Comparison of ENCODE assay signal across 14 cellular contexts in the genomic region with DNA sequence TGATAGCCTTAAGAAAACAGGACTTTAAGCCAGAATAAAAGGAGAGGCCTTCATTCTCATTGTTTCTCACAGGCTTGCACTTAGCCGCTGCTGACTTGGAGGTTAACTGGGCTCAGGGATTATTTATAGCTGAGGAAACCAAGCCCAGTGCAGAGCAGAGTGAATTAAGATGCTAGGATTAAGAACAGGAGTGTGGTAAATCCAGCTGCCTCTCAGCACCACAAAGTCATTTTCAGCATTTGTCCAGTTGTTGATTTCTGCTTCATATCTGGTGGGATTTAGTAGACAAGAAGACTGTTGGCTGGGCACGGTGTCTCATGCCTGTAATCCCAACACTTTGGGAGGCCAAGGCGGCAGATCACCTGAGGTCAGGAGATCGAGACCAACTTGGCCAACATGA. TPM values are rescaled to one million over a fixed set of nuclear protein-coding genes. Genes with fewer than 3 reads are reported as not detected.
"Had no signal": no experiment of that assay in that cellular context is flagged by ENCODE, and none has a peak within 500 bp of the region (broad histone marks: within the 10 kb centered on the region; RNA-seq: fewer than 3 reads in every experiment).

No MANE protein-coding gene starts in this region.

- H3K4me1 ChIP-seq: colonic mucosa, pancreas, thyroid gland, vagina had no signal

- H3K27ac Mint-ChIP-seq: activated B cell treated with CpG ODN at 0.5 μM for 24 hours; activated CD4-positive, alpha-beta T cell treated with anti-CD3 and anti-CD28 coated beads, Interleukin-2, amount 10 ng/mL, durations not matched to agents 24 days and 14 days; stimulated activated memory B cell treated with anti-CD40 and anti-IgM and Interleukin-4, amounts not matched to agents 10 μg/mL and 1 μg/mL and 100 μg/mL, for 72 hours; T-helper 2 cell treated with Interferon-gamma antibody and Interleukin-4, amounts not matched to agents 5 μg/mL and 100 μg/mL, for 36 hours had no signal

- H3K9me3 Mint-ChIP-seq: activated B cell treated with CpG ODN at 0.5 μM for 24 hours; activated CD4-positive, alpha-beta T cell treated with anti-CD3 and anti-CD28 coated beads, Interleukin-2, amount 10 ng/mL, durations not matched to agents 24 days and 14 days; neural crest cell; stimulated activated memory B cell treated with anti-CD40 and anti-IgM and Interleukin-4, amounts not matched to agents 10 μg/mL and 1 μg/mL and 100 μg/mL, for 72 hours; T-helper 2 cell treated with Interferon-gamma antibody and Interleukin-4, amounts not matched to agents 5 μg/mL and 100 μg/mL, for 36 hours had no signal

- H3K27me3 ChIP-seq: colonic mucosa, thyroid gland, vagina had no signal

- DNase-seq: activated B cell treated with CpG ODN at 0.5 μM for 24 hours; activated naive CD4-positive, alpha-beta T cell; activated T-cell treated with anti-CD3 and anti-CD28 coated beads for 4 hours; colonic mucosa; mesenchymal stem cell; pancreas; thyroid gland had no signal

- ATAC-seq: esophagus mucosa; pancreas; stimulated activated memory B cell treated with anti-CD40 and anti-IgM and Interleukin-4, amounts not matched to agents 10 μg/mL and 1 μg/mL and 100 μg/mL, for 72 hours had no signal

- H3K4me3 ChIP-seq: colonic mucosa, pancreas, thyroid gland, vagina had no signal

- H3K9me3 ChIP-seq: colonic mucosa, pancreas, thyroid gland, vagina had no signal

- H3K36me3 ChIP-seq: colonic mucosa, pancreas, thyroid gland, vagina had no signal

- H3K36me3 Mint-ChIP-seq: stimulated activated memory B cell treated with anti-CD40 and anti-IgM and Interleukin-4, amounts not matched to agents 10 μg/mL and 1 μg/mL and 100 μg/mL, for 72 hours had no signal

- H3K4me3 Mint-ChIP-seq: activated B cell treated with CpG ODN at 0.5 μM for 24 hours; activated CD4-positive, alpha-beta T cell treated with anti-CD3 and anti-CD28 coated beads, Interleukin-2, amount 10 ng/mL, durations not matched to agents 24 days and 14 days; neural crest cell; stimulated activated memory B cell treated with anti-CD40 and anti-IgM and Interleukin-4, amounts not matched to agents 10 μg/mL and 1 μg/mL and 100 μg/mL, for 72 hours had no signal

- H3K4me1 Mint-ChIP-seq: activated B cell treated with CpG ODN at 0.5 μM for 24 hours; neural crest cell; stimulated activated memory B cell treated with anti-CD40 and anti-IgM and Interleukin-4, amounts not matched to agents 10 μg/mL and 1 μg/mL and 100 μg/mL, for 72 hours had no signal

RNA-seq across cellular contexts. Expression of a gene that starts 14.3 kb away (rescaled TPM):
- total RNA-seq: activated B cell treated with CpG ODN at 0.5 μM for 24 hours; activated CD4-positive, alpha-beta T cell treated with anti-CD3 and anti-CD28 coated beads, Interleukin-2, amount 10 ng/mL, durations not matched to agents 24 days and 14 days; colonic mucosa; esophagus mucosa; liver; neural crest cell; pancreas; thyroid gland; vagina had no signal

RNA-seq across cellular contexts. Expression of a gene that starts 19.4 kb away (rescaled TPM):
- total RNA-seq: activated B cell treated with CpG ODN at 0.5 μM for 24 hours; activated CD4-positive, alpha-beta T cell treated with anti-CD3 and anti-CD28 coated beads, Interleukin-2, amount 10 ng/mL, durations not matched to agents 24 days and 14 days; colonic mucosa; esophagus mucosa; liver; neural crest cell; pancreas had no signal

RNA-seq across cellular contexts. Expression of a gene that starts 31.4 kb away (rescaled TPM):
- total RNA-seq: activated B cell treated with CpG ODN at 0.5 μM for 24 hours, esophagus mucosa, liver, neural crest cell, thyroid gland, vagina had no signal

RNA-seq across cellular contexts. Expression of a gene that starts 47.6 kb away (rescaled TPM):
- total RNA-seq: activated B cell treated with CpG ODN at 0.5 μM for 24 hours; activated CD4-positive, alpha-beta T cell treated with anti-CD3 and anti-CD28 coated beads, Interleukin-2, amount 10 ng/mL, durations not matched to agents 24 days and 14 days; neural crest cell had no signal

RNA-seq across cellular contexts. Expression of a gene that starts 59.0 kb away (rescaled TPM):
- total RNA-seq: activated B cell treated with CpG ODN at 0.5 μM for 24 hours; activated CD4-positive, alpha-beta T cell treated with anti-CD3 and anti-CD28 coated beads, Interleukin-2, amount 10 ng/mL, durations not matched to agents 24 days and 14 days; colonic mucosa; liver; neural crest cell; pancreas; thyroid gland; vagina had no signal
